Comparison of ENCODE assay signal across 9 cellular contexts in the genomic region with DNA sequence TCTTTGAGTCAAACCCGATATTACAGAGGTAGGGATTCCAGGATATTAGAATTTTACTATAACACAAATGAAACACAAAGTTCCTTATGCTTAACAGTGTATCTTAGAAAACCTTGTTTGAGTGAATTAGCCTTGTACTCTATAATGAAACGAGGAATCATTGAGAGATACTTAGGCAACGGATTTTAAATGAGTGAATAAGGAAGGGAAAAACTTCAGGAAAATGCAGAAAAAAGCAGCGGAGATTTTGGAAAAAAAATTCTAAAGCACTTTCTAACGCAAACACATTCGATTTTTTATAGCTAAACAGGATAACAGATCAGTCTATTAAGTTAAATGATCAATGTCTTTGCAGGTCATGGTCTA.
DNase-seq lines count a peak whose midpoint lies in the region; ATAC-seq and TF ChIP-seq lines count a peak whose summit lies in the region.
"Had no signal": no experiment of that assay in that cellular context is flagged by ENCODE, and none has a peak within 500 bp of the region (broad histone marks: within the 10 kb centered on the region; RNA-seq: fewer than 3 reads in every experiment).

No MANE protein-coding gene starts in this region.

- peaks cover 6 to 9% (median 8%) of the 10 kb centered on the region in 4 donors for H3K4me1 Mint-ChIP-seq in CD4-positive, alpha-beta memory T cell

- 2 to 5% methylated on average over 6 of the region's 6 CpGs for WGBS in gastroesophageal sphincter (ENCODE audit: low coverage in 1 of 2), 2 donors
- 20 to 32% methylated on average over 6 of the region's 6 CpGs for WGBS in sigmoid colon, 2 donors

- peak overlapping the region; percentile 69 for H3K27ac ChIP-seq in CD4-positive, alpha-beta memory T cell (ENCODE audit: low read depth, low read length)
- H3K27ac ChIP-seq in SJSA1 (peak overlapping the region; percentile 98), gastroesophageal sphincter (peak overlapping the region; percentile 83 to 93 (median 86)), sigmoid colon (peak overlapping the region; percentile 85 to 88 (median 86))

- TF ChIP-seq CTCF in gastroesophageal sphincter (IDR thresholded peaks at IDR 0.05) (no peak), sigmoid colon (IDR thresholded peaks at IDR 0.05) (no peak)

- H3K27ac Mint-ChIP-seq in CD4-positive, alpha-beta memory T cell = no peak overlapping the region
- H3K27ac Mint-ChIP-seq: IgD-negative memory B cell had no signal

- no peaks in the 10 kb centered on the region for H3K9me3 ChIP-seq in CD4-positive, alpha-beta memory T cell (ENCODE audit: control insufficient read depth in 1 of 2, low read length in 2 of 2)
- H3K9me3 ChIP-seq in SJSA1 (replicated peaks) (peaks cover 3% of the 10 kb centered on the region), gastroesophageal sphincter (peaks cover 0 to 7% (median 0%) of the 10 kb centered on the region in 3 donors), sigmoid colon (no peaks in the 10 kb centered on the region)

- no peaks in the 10 kb centered on the region for H3K27me3 Mint-ChIP-seq in CD4-positive, alpha-beta memory T cell
- H3K27me3 Mint-ChIP-seq: IgD-negative memory B cell had no signal

- TF ChIP-seq POLR2A in gastroesophageal sphincter (IDR thresholded peaks at IDR 0.05) = no peak
- TF ChIP-seq POLR2A in sigmoid colon (IDR thresholded peaks at IDR 0.05) = no peak

- POLR2A ChIA-PET in CD4-positive, alpha-beta memory T cell (lab: Charles Lee; ENCODE audit: partially characterized antibody) = interaction anchor here (0.7 to 20.0 kb wide), 25 partner anchors 9 to 1648 kb away, joined by 3 to 1953 read pairs (median 8); a partner anchor contains a TSS

- H3K4me3 ChIP-seq in CD4-positive, alpha-beta memory T cell (ENCODE audit: low read length in 2 of 2) = peak overlapping the region; percentile 45 to 82
- peak overlapping the region; percentile 45 for H3K4me3 ChIP-seq in SJSA1
- H3K4me3 ChIP-seq in gastroesophageal sphincter = peak overlapping the region; percentile 51 to 77
- H3K4me3 ChIP-seq in sigmoid colon = peak overlapping the region; percentile 35 to 59 (median 52)

- no peak for DNase-seq in CD4-positive, alpha-beta memory T cell
- no peak for DNase-seq in SJSA1 (ENCODE audit: low read depth in 1 of 2, low spot score in 2 of 2)
- DNase-seq in sigmoid colon = no peak
- DNase-seq in posterior vena cava (ENCODE audit: low spot score) = no peak
- no peak for DNase-seq in NCI-H1105 (lab: John Stamatoyannopoulos, UW)
- DNase-seq in activated CD4-positive, alpha-beta T cell treated with anti-CD3 and anti-CD28 coated beads, Interleukin-2, amount 50 U/mL, for 1 hour = no peak
- DNase-seq in AML-193 (lab: John Stamatoyannopoulos, UW) = no peak

- peaks cover 0 to 2% (median 0%) of the 10 kb centered on the region in 8 donors for H3K9me3 Mint-ChIP-seq in CD4-positive, alpha-beta memory T cell
- H3K9me3 Mint-ChIP-seq: IgD-negative memory B cell had no signal

- CTCF ChIA-PET in CD4-positive, alpha-beta memory T cell (lab: Charles Lee; ENCODE audit: partially characterized antibody) = interaction anchor here (1.1 to 2.4 kb wide), 8 partner anchors 8 to 48 kb away, joined by 4 to 18 read pairs (median 6); a partner anchor contains a TSS

- intact Hi-C loops in CD4-positive, alpha-beta memory T cell (cut with micrococcal nuclease) = loop anchor here (1.0 to 2.0 kb wide), 4 partner anchors 8 to 26 kb away; a partner anchor contains a TSS
- intact Hi-C loops in sigmoid colon (cut with DNase I) (no loop called here), posterior vena cava (cut with DNase I) (no loop called here)

- TF ChIP-seq EP300 in gastroesophageal sphincter (IDR thresholded peaks at IDR 0.05) (no peak), sigmoid colon (IDR thresholded peaks at IDR 0.05) (no peak)

- no peak overlapping the region for H3K4me3 Mint-ChIP-seq in CD4-positive, alpha-beta memory T cell
- H3K4me3 Mint-ChIP-seq: IgD-negative memory B cell had no signal

- H3K36me3 ChIP-seq in CD4-positive, alpha-beta memory T cell (ENCODE audit: insufficient read depth, low read length) = no peaks in the 10 kb centered on the region
- H3K36me3 ChIP-seq in SJSA1 (peaks cover 19% of the 10 kb centered on the region), gastroesophageal sphincter (peaks cover 0 to 4% of the 10 kb centered on the region in 2 donors), sigmoid colon (no peaks in the 10 kb centered on the region)

- no peak for ATAC-seq in gastroesophageal sphincter

- no peaks in the 10 kb centered on the region for H3K27me3 ChIP-seq in CD4-positive, alpha-beta memory T cell (ENCODE audit: insufficient read depth, low read length)
- H3K27me3 ChIP-seq in SJSA1 (replicated peaks) = no peaks in the 10 kb centered on the region
- H3K27me3 ChIP-seq in gastroesophageal sphincter = peaks cover 46% of the 10 kb centered on the region
- H3K27me3 ChIP-seq in sigmoid colon = peaks cover 0 to 7% (median 5%) of the 10 kb centered on the region in 3 donors

- peaks cover 21% of the 10 kb centered on the region for H3K4me1 ChIP-seq in CD4-positive, alpha-beta memory T cell (ENCODE audit: insufficient read depth, low read length)
- peaks cover 17% of the 10 kb centered on the region for H3K4me1 ChIP-seq in SJSA1 (replicated peaks)
- peaks cover 0 to 17% (median 0%) of the 10 kb centered on the region in 3 donors for H3K4me1 ChIP-seq in gastroesophageal sphincter
- peaks cover 0 to 15% (median 5%) of the 10 kb centered on the region in 4 donors for H3K4me1 ChIP-seq in sigmoid colon

- H3K36me3 Mint-ChIP-seq in CD4-positive, alpha-beta memory T cell = peaks cover 0 to 2% of the 10 kb centered on the region in 2 donors
- H3K36me3 Mint-ChIP-seq: IgD-negative memory B cell had no signal
